Comparison of ENCODE assay signal across 8 cellular contexts in the genomic region with DNA sequence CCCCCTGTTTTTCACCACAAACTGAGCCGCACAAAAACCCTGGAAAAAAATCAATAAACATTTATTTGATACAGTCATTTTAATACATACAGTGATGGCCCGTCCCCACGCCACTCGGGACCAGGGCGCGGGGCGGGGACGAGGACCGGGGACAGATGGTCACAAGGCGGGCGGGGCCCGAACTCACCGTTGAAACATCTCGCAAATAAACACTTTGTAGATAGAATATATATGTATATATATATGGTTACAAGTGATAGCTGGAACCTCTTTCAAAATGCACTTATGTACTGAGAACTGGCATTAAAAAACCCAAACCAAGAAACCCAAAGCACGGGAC. TPM values are rescaled to one million over a fixed set of nuclear protein-coding genes. Genes with fewer than 3 reads are reported as not detected.
A peak's percentile ranks its signal among the peaks of the same experiment; 100 is the strongest.
DNase-seq lines count a peak whose midpoint lies in the region; ATAC-seq and TF ChIP-seq lines count a peak whose summit lies in the region.

No MANE protein-coding gene starts in this region.

- peaks cover 55% of the 10 kb centered on the region for H4K20me1 ChIP-seq in neural progenitor cell (ENCODE audit: low read depth)

- peaks cover 21% of the 10 kb centered on the region for H3K36me3 ChIP-seq in HUES6 (ENCODE audit: control insufficient read depth, insufficient read depth, low read length)
- H3K36me3 ChIP-seq in neural progenitor cell = no peaks in the 10 kb centered on the region

- H3F3A ChIP-seq in neural progenitor cell (ENCODE audit: low read depth) = peaks cover 31% of the 10 kb centered on the region

- H3K27ac Mint-ChIP-seq in dendritic cell treated with granulocyte-macrophage colony-stimulating factor and Interleukin-4, amounts not matched to agents 40 ng/mL and 50 ng/mL, for 4 days = peak overlapping the region; percentile 84
- H3K27ac Mint-ChIP-seq in neural progenitor cell = no peak overlapping the region

- no peak for TF ChIP-seq CTCF in neural progenitor cell (IDR thresholded peaks at IDR 0.05)

- H3K4me1 Mint-ChIP-seq in dendritic cell treated with granulocyte-macrophage colony-stimulating factor and Interleukin-4, amounts not matched to agents 40 ng/mL and 50 ng/mL, for 4 days (ENCODE audit: low read depth) = peaks cover 48% of the 10 kb centered on the region
- H3K4me1 Mint-ChIP-seq in neural progenitor cell = peaks cover 25% of the 10 kb centered on the region

- peaks cover 2% of the 10 kb centered on the region for H3K27me3 Mint-ChIP-seq in dendritic cell treated with granulocyte-macrophage colony-stimulating factor and Interleukin-4, amounts not matched to agents 40 ng/mL and 50 ng/mL, for 4 days
- H3K27me3 Mint-ChIP-seq in neural progenitor cell (ENCODE audit: insufficient read depth, low read depth) = peaks cover 2% of the 10 kb centered on the region

- H3K4me3 Mint-ChIP-seq in dendritic cell treated with granulocyte-macrophage colony-stimulating factor and Interleukin-4, amounts not matched to agents 40 ng/mL and 50 ng/mL, for 4 days = peak overlapping the region; percentile 75
- peak overlapping the region; percentile 86 for H3K4me3 Mint-ChIP-seq in neural progenitor cell

- H3K9me3 Mint-ChIP-seq in dendritic cell treated with granulocyte-macrophage colony-stimulating factor and Interleukin-4, amounts not matched to agents 40 ng/mL and 50 ng/mL, for 4 days = no peaks in the 10 kb centered on the region
- no peaks in the 10 kb centered on the region for H3K9me3 Mint-ChIP-seq in neural progenitor cell

- peak overlapping the region; percentile 62 for H3K9ac ChIP-seq in HUES6 (ENCODE audit: low read length)
- no peak overlapping the region for H3K9ac ChIP-seq in neural progenitor cell

- H3K4me2 ChIP-seq in neural progenitor cell = peak overlapping the region; percentile 81

- peak; percentile 80 for DNase-seq in NCI-H2227 treated with DMSO at 0.1 percent for 48 hours (lab: John Stamatoyannopoulos, UW)
- no peak for DNase-seq in NCI-H2227 (lab: John Stamatoyannopoulos, UW; ENCODE audit: unreplicated experiment)
- DNase-seq in neural progenitor cell (ENCODE audit: low spot score) = no peak
- DNase-seq in NCI-H1048 (lab: John Stamatoyannopoulos, UW) = no peak

- H3K4me1 ChIP-seq in HUES6 (ENCODE audit: control insufficient read depth, insufficient read depth, low read length) = peaks cover 35% of the 10 kb centered on the region
- peaks cover 24% of the 10 kb centered on the region for H3K4me1 ChIP-seq in neural progenitor cell

- H3K9me3 ChIP-seq in HUES6 (ENCODE audit: control insufficient read depth, insufficient read depth, low read depth, low read length) = no peaks in the 10 kb centered on the region
- no peaks in the 10 kb centered on the region for H3K9me3 ChIP-seq in neural progenitor cell (ENCODE audit: low read depth)

- H3K27me3 ChIP-seq in HUES6 (ENCODE audit: control insufficient read depth, insufficient read depth, low read length) (no peaks in the 10 kb centered on the region), neural progenitor cell (no peaks in the 10 kb centered on the region)

- no peak overlapping the region for H2AFZ ChIP-seq in neural progenitor cell (replicated peaks)

- ATAC-seq in GM19467 (IDR thresholded peaks at IDR 0.05; ENCODE audit: unreplicated experiment) = no peak
- no peak for ATAC-seq in GM19463 (IDR thresholded peaks at IDR 0.05; ENCODE audit: unreplicated experiment)

- peaks cover 65% of the 10 kb centered on the region for H3K36me3 Mint-ChIP-seq in dendritic cell treated with granulocyte-macrophage colony-stimulating factor and Interleukin-4, amounts not matched to agents 40 ng/mL and 50 ng/mL, for 4 days (ENCODE audit: low read depth)
- H3K36me3 Mint-ChIP-seq in neural progenitor cell = peaks cover 5% of the 10 kb centered on the region

- intact Hi-C loops in dendritic cell treated with granulocyte-macrophage colony-stimulating factor and Interleukin-4, amounts not matched to agents 40 ng/mL and 50 ng/mL, for 4 days (cut with micrococcal nuclease) = loop anchor here (5.0 kb wide), 1 partner anchor 419 kb away; a partner anchor contains a TSS

- H3K27ac ChIP-seq in HUES6 (ENCODE audit: low read depth, low read length) = peak overlapping the region; percentile 59; the same call in 1 of the 2 replicates
- no peak overlapping the region for H3K27ac ChIP-seq in neural progenitor cell

- peaks cover 45% of the 10 kb centered on the region for H3K79me2 ChIP-seq in neural progenitor cell (ENCODE audit: low read depth)

- H3K4me3 ChIP-seq in HUES6 (ENCODE audit: low read depth, low read length) (peak overlapping the region; percentile 82), neural progenitor cell (peak overlapping the region; percentile 100)

RNA-seq across cellular contexts. Expression of a gene that starts 0.4 kb away (rescaled TPM):
- 10.8 and 22.7 TPM in 2 replicates for total RNA-seq in neural progenitor cell (ENCODE audit: low replicate concordance)

RNA-seq across cellular contexts. Expression of a gene that starts 13.1 kb away (rescaled TPM):
- total RNA-seq in neural progenitor cell (ENCODE audit: low replicate concordance) = 2.9 and 11.4 TPM in 2 replicates

RNA-seq across cellular contexts. Expression of a gene that starts 22.8 kb away (rescaled TPM):
- 0.19 and 4.9 TPM in 2 replicates for total RNA-seq in neural progenitor cell (ENCODE audit: low replicate concordance)

RNA-seq across cellular contexts. Expression of a gene that starts 24.3 kb away (rescaled TPM):
- total RNA-seq in neural progenitor cell (ENCODE audit: low replicate concordance) = 51.9 and 77.0 TPM in 2 replicates
